8 cellular contexts compared by ENCODE assay signal in genomic region chr2:64731306-64731654, GRCh38.
A peak's percentile ranks its signal among the peaks of the same experiment; 100 is the strongest.
DNase-seq lines count a peak whose midpoint lies in the region.

No MANE protein-coding gene starts in this region.

- H3K27ac ChIP-seq in BLaER1: peak overlapping the region; percentile 63
- peak overlapping the region; percentile 11 for H3K27ac ChIP-seq in duodenal mucosa (ENCODE audit: low read depth, low read length)

- H3K9ac ChIP-seq in BLaER1 (peak overlapping the region; percentile 68), duodenal mucosa (ENCODE audit: low read depth in 1 of 2, low read length in 2 of 2) (peak overlapping the region in 1 of 2 donors; percentile 67)

- peak overlapping the region; percentile 80 for H3K4me2 ChIP-seq in BLaER1

- H2AFZ ChIP-seq in neuron (ENCODE audit: low read depth, low read length): peak overlapping the region; percentile 0

- H3K4me3 ChIP-seq in BLaER1 (peak overlapping the region; percentile 54), MG63 (peak overlapping the region; percentile 40), duodenal mucosa (ENCODE audit: low read depth in 1 of 2, low read length in 2 of 2) (peak overlapping the region; percentile 63 to 75), neuron (ENCODE audit: low read length) (no peak overlapping the region)

- H3K9me3 ChIP-seq in BLaER1 (no peaks in the 10 kb centered on the region), MG63 (no peaks in the 10 kb centered on the region), duodenal mucosa (ENCODE audit: control insufficient read depth in 1 of 2, low read length in 2 of 2) (no peaks in the 10 kb centered on the region), neuron (ENCODE audit: low read length) (no peaks in the 10 kb centered on the region)

- H3K27me3 ChIP-seq in BLaER1: no peaks in the 10 kb centered on the region
- no peaks in the 10 kb centered on the region for H3K27me3 ChIP-seq in MG63
- no peaks in the 10 kb centered on the region for H3K27me3 ChIP-seq in duodenal mucosa (ENCODE audit: control insufficient read depth in 1 of 2, insufficient read depth in 2 of 2, low read length in 2 of 2)
- no peaks in the 10 kb centered on the region for H3K27me3 ChIP-seq in neuron (ENCODE audit: insufficient read depth, low read length)

- DNase-seq in MG63 (no peak), NCI-H748 treated with DMSO at 0.1 percent for 48 hours (lab: John Stamatoyannopoulos, UW) (no peak), NCI-H748 (lab: John Stamatoyannopoulos, UW; ENCODE audit: unreplicated experiment) (no peak), NCI-H69 (lab: John Stamatoyannopoulos, UW) (no peak), NCI-H526 (lab: John Stamatoyannopoulos, UW) (no peak)

- H3K4me1 ChIP-seq in BLaER1 (peaks cover 36% of the 10 kb centered on the region), duodenal mucosa (ENCODE audit: control insufficient read depth in 1 of 2, insufficient read depth in 2 of 2, low read length in 2 of 2) (peaks cover 39 to 49% of the 10 kb centered on the region in 2 donors), neuron (ENCODE audit: insufficient read depth, low read length) (peaks cover 32% of the 10 kb centered on the region)

- H3K36me3 ChIP-seq in BLaER1 (no peaks in the 10 kb centered on the region), MG63 (peaks cover 2% of the 10 kb centered on the region), duodenal mucosa (ENCODE audit: control insufficient read depth in 1 of 2, insufficient read depth in 2 of 2, low read length in 2 of 2) (no peaks in the 10 kb centered on the region), neuron (ENCODE audit: insufficient read depth, low read length) (no peaks in the 10 kb centered on the region)

- H4K20me1 ChIP-seq in BLaER1: no peaks in the 10 kb centered on the region
